In the genomic region with DNA sequence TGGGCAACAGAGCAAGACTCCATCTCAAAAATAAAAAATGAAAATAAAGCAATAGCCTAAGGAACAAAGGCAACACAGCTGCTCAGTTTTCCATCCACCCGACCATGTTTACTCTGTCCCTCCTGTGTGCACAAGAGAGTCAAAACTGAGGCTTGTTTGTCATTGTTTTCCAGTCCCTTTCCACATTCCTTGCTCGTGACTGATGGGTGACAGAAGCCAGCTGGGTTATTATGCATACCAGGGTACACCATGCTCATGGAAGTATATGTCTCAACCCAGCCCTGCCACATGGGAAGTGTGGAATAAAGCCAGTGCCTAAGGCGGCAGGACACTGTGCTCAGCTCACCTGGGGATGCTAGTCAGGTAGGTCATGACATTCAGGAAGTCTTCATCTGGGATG, we compare ENCODE assay signal across 22 cellular contexts. TPM values are rescaled to one million over a fixed set of nuclear protein-coding genes. Genes with fewer than 3 reads are reported as not detected.
DNase-seq lines count a peak whose midpoint lies in the region; ATAC-seq and TF ChIP-seq lines count a peak whose summit lies in the region.
"Had no signal": no experiment of that assay in that cellular context is flagged by ENCODE, and none has a peak within 500 bp of the region (broad histone marks: within the 10 kb centered on the region; RNA-seq: fewer than 3 reads in every experiment).

No MANE protein-coding gene starts in this region.

- no peak overlapping the region for H3K4me2 ChIP-seq in IMR-90 (ENCODE audit: low read depth, low read length)
- H3K4me2 ChIP-seq: SK-N-SH, smooth muscle cell had no signal

- H2AFZ ChIP-seq in IMR-90 (replicated peaks; ENCODE audit: low read length, poor library complexity): peak overlapping the region; percentile 10

- CTCF ChIA-PET in IMR-90 (lab: Yijun Ruan, JAX): interaction anchor here (1.2 kb wide), 1 partner anchor 194 kb away, joined by 6 read pairs; no protein-coding TSS in a partner anchor

- no peak overlapping the region for H4K91ac ChIP-seq in IMR-90 (ENCODE audit: insufficient read depth, low read depth, low read length)

- no peaks in the 10 kb centered on the region for H3K36me3 ChIP-seq in IMR-90 (ENCODE audit: control insufficient read depth, insufficient read depth, low read length)
- H3K36me3 ChIP-seq: stomach, thyroid gland had no signal

- no peak overlapping the region for H3K4ac ChIP-seq in IMR-90 (ENCODE audit: low read depth, low read length)

- no peak overlapping the region for H2BK120ac ChIP-seq in IMR-90 (ENCODE audit: low read depth, low read length)

- H3K14ac ChIP-seq in IMR-90 (replicated peaks; ENCODE audit: low read depth, low read length): no peak overlapping the region

- POLR2A ChIA-PET in IMR-90 (lab: Charles Lee; ENCODE audit: unreplicated experiment): no interaction called here

- TF ChIP-seq RAD21 in IMR-90 (IDR thresholded peaks at IDR 0.05; ENCODE audit: low read length): no peak

- in situ Hi-C loops in IMR-90 (cut with MboI; ENCODE audit: low sequenced_read_pairs): loop anchor here (25.0 kb wide), 2 partner anchors 467 to 667 kb away; no protein-coding TSS in a partner anchor

- H3K9ac ChIP-seq in IMR-90 (ENCODE audit: low read depth, low read length): no peak overlapping the region
- H3K9ac ChIP-seq: SK-N-SH had no signal

- no peak overlapping the region for H2BK20ac ChIP-seq in IMR-90 (ENCODE audit: low read depth, low read length)

- BruUV-seq in IMR-90 (replicated peaks; lab: Mats Ljungman, UMichigan): no TSS peak

- H3K27ac ChIP-seq in IMR-90 (ENCODE audit: insufficient read depth, low read length): no peak overlapping the region
- H3K27ac ChIP-seq: RWPE1, stomach, thyroid gland had no signal

- DNase-seq in COLO668 (lab: John Stamatoyannopoulos, UW; ENCODE audit: unreplicated experiment): peak; percentile 54
- DNase-seq in IMR-90: no peak
- peak; percentile 81 for DNase-seq in NCI-H510A treated with DMSO at 0.1 percent for 48 hours (lab: John Stamatoyannopoulos, UW)
- DNase-seq: activated CD4-positive, alpha-beta T cell treated with anti-CD3 and anti-CD28 coated beads for 1 hour; activated CD8-positive, alpha-beta T cell treated with anti-CD3 and anti-CD28 coated beads, Interleukin-2, amount 10 ng/mL, durations not matched to agents 7 days and 5 days; effector CD4-positive, alpha-beta T cell; glutamatergic neuron; Karpas-422; MV-4-11; NCI-H526; SK-N-SH; stimulated activated CD4-positive, alpha-beta T cell treated with anti-CD3 and anti-CD28 coated beads, Interleukin-1b, Interleukin-23, amount 100 ng/mL, for 48 hours; stimulated activated CD8-positive, alpha-beta memory T cell treated with anti-CD3 and anti-CD28 coated beads, Interleukin-4, amount 100 ng/mL, for 48 hours; stomach; thyroid gland had no signal

- H2BK5ac ChIP-seq in IMR-90 (ENCODE audit: low read depth, low read length, poor library complexity, severe bottlenecking): no peak overlapping the region

- no peaks in the 10 kb centered on the region for H3K9me1 ChIP-seq in IMR-90 (ENCODE audit: insufficient read depth, low read length)

- no peak overlapping the region for H2AK5ac ChIP-seq in IMR-90 (ENCODE audit: low read depth, low read length)

- no peak overlapping the region for H3K56ac ChIP-seq in IMR-90 (ENCODE audit: extremely low read depth, insufficient read depth, low read length)

- H3K9me3 ChIP-seq in IMR-90 (ENCODE audit: control insufficient read depth, insufficient read depth, low read length): no peaks in the 10 kb centered on the region
- H3K9me3 ChIP-seq: SK-N-SH, stomach, thyroid gland had no signal

- peaks cover 23% of the 10 kb centered on the region for H3K27me3 ChIP-seq in IMR-90 (ENCODE audit: control insufficient read depth, insufficient read depth, low read length)
- H3K27me3 ChIP-seq: stomach, thyroid gland had no signal

- H4K8ac ChIP-seq in IMR-90 (ENCODE audit: low read depth in 2 of 2, low read length in 2 of 2): no peak overlapping the region

- no peak overlapping the region for H3K23ac ChIP-seq in IMR-90 (ENCODE audit: low read depth, low read length)

- no peak overlapping the region for H3K4me3 ChIP-seq in IMR-90 (ENCODE audit: insufficient read depth, low read depth, low read length)
- H3K4me3 ChIP-seq: smooth muscle cell, stomach, thyroid gland had no signal

- no peak for ATAC-seq in IMR-90 (ENCODE audit: low read depth)
- peak; percentile 23 for ATAC-seq in esophagus mucosa
- no peak for ATAC-seq in GM21515 (IDR thresholded peaks at IDR 0.05; ENCODE audit: unreplicated experiment)
- ATAC-seq in HG03095 (IDR thresholded peaks at IDR 0.05; ENCODE audit: unreplicated experiment): no peak
- no peak for ATAC-seq in GM19455 (IDR thresholded peaks at IDR 0.05; ENCODE audit: unreplicated experiment)
- ATAC-seq: activated CD8-positive, alpha-beta T cell treated with anti-CD3 and anti-CD28 coated beads, Interleukin-2, amount 10 ng/mL, durations not matched to agents 7 days and 5 days; activated naive CD4-positive, alpha-beta T cell treated with anti-CD3 and anti-CD28 coated beads, Interleukin-2, amount 50 U/mL, for 72 hours had no signal

- H3K79me1 ChIP-seq in IMR-90 (ENCODE audit: low read depth in 1 of 2, low read length in 2 of 2): no peaks in the 10 kb centered on the region

- dilution Hi-C loops in IMR-90 (cut with HindIII; ENCODE audit: low sequenced_read_pairs, unreplicated experiment): no loop called here

- no peak overlapping the region for H4K5ac ChIP-seq in IMR-90 (ENCODE audit: low read depth, low read length)

- H4K20me1 ChIP-seq in IMR-90 (ENCODE audit: insufficient read depth, low read length): no peaks in the 10 kb centered on the region

- WGBS in IMR-90 (ENCODE audit: extremely low coverage in 2 of 2, insufficient read length in 1 of 2), 2 experiments: no CpG with 5 or more reads among the region's 3 CpGs

- no peak overlapping the region for H2BK15ac ChIP-seq in IMR-90 (ENCODE audit: low read depth, low read length)

- H2AK9ac ChIP-seq in IMR-90 (replicated peaks; ENCODE audit: low read depth, low read length, poor library complexity): no peak overlapping the region

- TF ChIP-seq POLR2A in IMR-90 (IDR thresholded peaks at IDR 0.05; ENCODE audit: low read depth, low read length): no peak

- no peak for TF ChIP-seq CTCF in IMR-90 (conservative IDR thresholded peaks at IDR 0.05; ENCODE audit: low read depth, low read length)

- H3K4me1 ChIP-seq in IMR-90 (ENCODE audit: control insufficient read depth, insufficient read depth, low read length): no peaks in the 10 kb centered on the region
- H3K4me1 ChIP-seq: thyroid gland had no signal

- intact Hi-C loops in IMR-90 (cut with micrococcal nuclease): no loop called here

- H3K18ac ChIP-seq in IMR-90 (ENCODE audit: low read depth, low read length): no peak overlapping the region

TF ChIP-seq in IMR-90, 13 proteins besides CTCF, POLR2A, EP300 and RAD21:
- TF ChIP-seq NFE2L2 (IDR thresholded peaks at IDR 0.05; ENCODE audit: low read depth, low read length) (no peak), RFX5 (IDR thresholded peaks at IDR 0.05; ENCODE audit: low read depth, low read length) (no peak), CHD1 (IDR thresholded peaks at IDR 0.05; ENCODE audit: low read depth, low read length) (no peak)
- TF ChIP-seq, protein P1, sequence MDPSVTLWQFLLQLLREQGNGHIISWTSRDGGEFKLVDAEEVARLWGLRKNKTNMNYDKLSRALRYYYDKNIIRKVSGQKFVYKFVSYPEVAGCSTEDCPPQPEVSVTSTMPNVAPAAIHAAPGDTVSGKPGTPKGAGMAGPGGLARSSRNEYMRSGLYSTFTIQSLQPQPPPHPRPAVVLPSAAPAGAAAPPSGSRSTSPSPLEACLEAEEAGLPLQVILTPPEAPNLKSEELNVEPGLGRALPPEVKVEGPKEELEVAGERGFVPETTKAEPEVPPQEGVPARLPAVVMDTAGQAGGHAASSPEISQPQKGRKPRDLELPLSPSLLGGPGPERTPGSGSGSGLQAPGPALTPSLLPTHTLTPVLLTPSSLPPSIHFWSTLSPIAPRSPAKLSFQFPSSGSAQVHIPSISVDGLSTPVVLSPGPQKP (IDR thresholded peaks at IDR 0.05; ENCODE audit: borderline replicate concordance, low read depth, low read length): no peak

RNA-seq across cellular contexts. Expression of a gene that starts 49.5 kb away (rescaled TPM):
- total RNA-seq in IMR-90 (2012; rRNA removed): under 0.01 TPM in 1 of 2 replicates, not detected in the other
- 0.17 TPM in 1 of 2 replicates, not detected in the other for polyA plus RNA-seq in IMR-90 (2012; rRNA removed)
- polyA plus RNA-seq in IMR-90 (2012; cell fraction: cytosol; rRNA removed): not detected in 2 replicates
- polyA plus RNA-seq in IMR-90 (2012; cell fraction: nucleus; rRNA removed; ENCODE audit: low replicate concordance): 0.01 and 0.08 TPM in 2 replicates
- 0.72 TPM for total RNA-seq in esophagus mucosa
- polyA plus RNA-seq: smooth muscle cell had no signal
